Comparison of ENCODE assay signal across 2 cellular contexts in genomic region chr19:52897149-52897935, GRCh38.
A peak's percentile ranks its signal among the peaks of the same experiment; 100 is the strongest.
TF ChIP-seq lines count a peak whose summit lies in the region.

TSS of gene ZNF320 (minus strand) at chr19:52897635. CDS start at chr19:52890255, 7,380 bp downstream.

TF ChIP-seq in liver, 16 proteins besides CTCF, POLR2A, EP300 and RAD21 (continued from another document):
- TF ChIP-seq TAF1 (conservative IDR thresholded peaks at IDR 0.05), result peak; percentile 29
- TF ChIP-seq RXRA (IDR thresholded peaks at IDR 0.05), result peak in 1 of 2 donors; percentile 13
- no peak for TF ChIP-seq FOXA1 (IDR thresholded peaks at IDR 0.05)
- TF ChIP-seq FOXA2 (IDR thresholded peaks at IDR 0.05), result no peak
- TF ChIP-seq YY1 (IDR thresholded peaks at IDR 0.05), result no peak
- TF ChIP-seq ZBTB33 (IDR thresholded peaks at IDR 0.05), result peak; percentile 37
- TF ChIP-seq GABPA (IDR thresholded peaks at IDR 0.05 in 1 of 2, conservative IDR thresholded peaks at IDR 0.05 in 1 of 2), result peak; percentile 34 to 84
- TF ChIP-seq HNF4G (IDR thresholded peaks at IDR 0.05), result no peak
- peak; percentile 85 for TF ChIP-seq NR2F2 (IDR thresholded peaks at IDR 0.05)
- no peak for TF ChIP-seq REST (IDR thresholded peaks at IDR 0.05)

TF ChIP-seq in HepG2, 621 proteins besides CTCF, POLR2A, EP300 and RAD21 (continued from another document):
- TF ChIP-seq ZNF17 (CRISPR knock-in tag; IDR thresholded peaks at IDR 0.05) (no peak), SATB2 (CRISPR knock-in tag; IDR thresholded peaks at IDR 0.05) (no peak), ZBTB1 (CRISPR knock-in tag; IDR thresholded peaks at IDR 0.05; ENCODE audit: borderline replicate concordance) (no peak), ZBTB14 (CRISPR knock-in tag; IDR thresholded peaks at IDR 0.05) (no peak), YEATS4 (CRISPR knock-in tag; IDR thresholded peaks at IDR 0.05; ENCODE audit: borderline replicate concordance) (no peak), ZKSCAN5 (CRISPR knock-in tag; IDR thresholded peaks at IDR 0.05) (no peak), ZNF678 (CRISPR knock-in tag; IDR thresholded peaks at IDR 0.05) (no peak), RERE (CRISPR knock-in tag; IDR thresholded peaks at IDR 0.05; ENCODE audit: low read depth) (no peak), ZSCAN9 (CRISPR knock-in tag; IDR thresholded peaks at IDR 0.05; ENCODE audit: borderline replicate concordance) (no peak), PRDM15 (CRISPR knock-in tag; IDR thresholded peaks at IDR 0.05) (no peak), ZNF564 (CRISPR knock-in tag; IDR thresholded peaks at IDR 0.05) (no peak)
TF ChIP-seq in HepG2: peak in this region for 0.
